1 cellular context compared by ENCODE assay signal in genomic region chr1:148388260-148389026, GRCh38.
TF ChIP-seq lines count a peak whose summit lies in the region.

No MANE protein-coding gene starts in this region.

TF ChIP-seq in HepG2, 621 proteins besides CTCF, POLR2A, EP300 and RAD21 (continued from another document and continues in another):
- TF ChIP-seq HNF4A (CRISPR knock-in tag; IDR thresholded peaks at IDR 0.05) (no peak), RXRB (CRISPR knock-in tag; IDR thresholded peaks at IDR 0.05; ENCODE audit: borderline replicate concordance) (no peak), HNRNPUL1 (IDR thresholded peaks at IDR 0.05; ENCODE audit: low read depth, low read length) (no peak), MBD4 (IDR thresholded peaks at IDR 0.05; ENCODE audit: borderline replicate concordance, low read length) (no peak), U2AF2 (IDR thresholded peaks at IDR 0.05; ENCODE audit: low read depth, low read length) (no peak), HMG20B (CRISPR knock-in tag; conservative IDR thresholded peaks at IDR 0.05) (no peak), DMTF1 (CRISPR knock-in tag; IDR thresholded peaks at IDR 0.05) (no peak), ZNF337 (CRISPR knock-in tag; IDR thresholded peaks at IDR 0.05; ENCODE audit: borderline replicate concordance, low read depth) (no peak), FIP1L1 (IDR thresholded peaks at IDR 0.05; ENCODE audit: borderline replicate concordance, insufficient read depth, low read depth, low read length) (no peak), ELF3 (CRISPR knock-in tag; IDR thresholded peaks at IDR 0.05) (0 out of 2 replicates have a peak, but pooled peaks have one; percentile 13), DNMT1 (CRISPR knock-in tag; IDR thresholded peaks at IDR 0.05) (no peak), AHDC1 (CRISPR knock-in tag; IDR thresholded peaks at IDR 0.05; ENCODE audit: borderline replicate concordance) (peak; percentile 22; the same call in 1 of the 2 replicates), ZNF18 (CRISPR knock-in tag; IDR thresholded peaks at IDR 0.05; ENCODE audit: insufficient replicate concordance) (peak; percentile 38), ZIK1 (CRISPR knock-in tag; IDR thresholded peaks at IDR 0.05; ENCODE audit: borderline replicate concordance, low read depth) (no peak), ZNF816 (CRISPR knock-in tag; IDR thresholded peaks at IDR 0.05; ENCODE audit: borderline replicate concordance) (no peak), NRL (CRISPR knock-in tag; IDR thresholded peaks at IDR 0.05; ENCODE audit: borderline replicate concordance) (no peak; the same call in 1 of the 2 replicates), TBX2 (CRISPR knock-in tag; IDR thresholded peaks at IDR 0.05; ENCODE audit: borderline replicate concordance) (peak; percentile 39; the same call in 1 of the 2 replicates), ZNF644 (CRISPR knock-in tag; IDR thresholded peaks at IDR 0.05; ENCODE audit: low read depth) (no peak), FOXP1 (IDR thresholded peaks at IDR 0.05) (no peak), FOXP1 (CRISPR knock-in tag; IDR thresholded peaks at IDR 0.05) (no peak), RFXAP (CRISPR knock-in tag; IDR thresholded peaks at IDR 0.05; ENCODE audit: borderline replicate concordance) (no peak), XBP1 (CRISPR knock-in tag; IDR thresholded peaks at IDR 0.05) (no peak), ARNTL (CRISPR knock-in tag; IDR thresholded peaks at IDR 0.05) (no peak), ZNF432 (CRISPR knock-in tag; IDR thresholded peaks at IDR 0.05; ENCODE audit: borderline replicate concordance) (no peak), PHF21A (CRISPR knock-in tag; IDR thresholded peaks at IDR 0.05) (peak; percentile 67), PREB (CRISPR knock-in tag; IDR thresholded peaks at IDR 0.05) (no peak), ZNF136 (CRISPR knock-in tag; IDR thresholded peaks at IDR 0.05; ENCODE audit: low read depth) (peak; percentile 63; the same call in 1 of the 2 replicates), ZNF33B (CRISPR knock-in tag; IDR thresholded peaks at IDR 0.05) (no peak), ZBTB1 (CRISPR knock-in tag; IDR thresholded peaks at IDR 0.05; ENCODE audit: borderline replicate concordance) (no peak), ZNF431 (CRISPR knock-in tag; IDR thresholded peaks at IDR 0.05; ENCODE audit: borderline replicate concordance, low read depth) (0 out of 2 replicates have a peak, but pooled peaks have one; percentile 59), ELF4 (CRISPR knock-in tag; IDR thresholded peaks at IDR 0.05; ENCODE audit: borderline replicate concordance) (no peak), ZNF839 (CRISPR knock-in tag; IDR thresholded peaks at IDR 0.05; ENCODE audit: borderline replicate concordance) (no peak), KLF16 (CRISPR knock-in tag; IDR thresholded peaks at IDR 0.05) (peak in 1 of 2 experiments; percentile 51; a peak in 1 of 4 replicates), ZNF549 (CRISPR knock-in tag; IDR thresholded peaks at IDR 0.05) (no peak), PRMT3 (CRISPR knock-in tag; IDR thresholded peaks at IDR 0.05; ENCODE audit: borderline replicate concordance, low read depth) (no peak), NFIB (CRISPR knock-in tag; IDR thresholded peaks at IDR 0.05; ENCODE audit: borderline replicate concordance) (no peak), TRAFD1 (CRISPR knock-in tag; IDR thresholded peaks at IDR 0.05; ENCODE audit: borderline replicate concordance) (no peak), ZNF75D (CRISPR knock-in tag; IDR thresholded peaks at IDR 0.05; ENCODE audit: borderline replicate concordance) (no peak), ZNF7 (CRISPR knock-in tag; IDR thresholded peaks at IDR 0.05) (no peak)
- TF ChIP-seq, protein P1, sequence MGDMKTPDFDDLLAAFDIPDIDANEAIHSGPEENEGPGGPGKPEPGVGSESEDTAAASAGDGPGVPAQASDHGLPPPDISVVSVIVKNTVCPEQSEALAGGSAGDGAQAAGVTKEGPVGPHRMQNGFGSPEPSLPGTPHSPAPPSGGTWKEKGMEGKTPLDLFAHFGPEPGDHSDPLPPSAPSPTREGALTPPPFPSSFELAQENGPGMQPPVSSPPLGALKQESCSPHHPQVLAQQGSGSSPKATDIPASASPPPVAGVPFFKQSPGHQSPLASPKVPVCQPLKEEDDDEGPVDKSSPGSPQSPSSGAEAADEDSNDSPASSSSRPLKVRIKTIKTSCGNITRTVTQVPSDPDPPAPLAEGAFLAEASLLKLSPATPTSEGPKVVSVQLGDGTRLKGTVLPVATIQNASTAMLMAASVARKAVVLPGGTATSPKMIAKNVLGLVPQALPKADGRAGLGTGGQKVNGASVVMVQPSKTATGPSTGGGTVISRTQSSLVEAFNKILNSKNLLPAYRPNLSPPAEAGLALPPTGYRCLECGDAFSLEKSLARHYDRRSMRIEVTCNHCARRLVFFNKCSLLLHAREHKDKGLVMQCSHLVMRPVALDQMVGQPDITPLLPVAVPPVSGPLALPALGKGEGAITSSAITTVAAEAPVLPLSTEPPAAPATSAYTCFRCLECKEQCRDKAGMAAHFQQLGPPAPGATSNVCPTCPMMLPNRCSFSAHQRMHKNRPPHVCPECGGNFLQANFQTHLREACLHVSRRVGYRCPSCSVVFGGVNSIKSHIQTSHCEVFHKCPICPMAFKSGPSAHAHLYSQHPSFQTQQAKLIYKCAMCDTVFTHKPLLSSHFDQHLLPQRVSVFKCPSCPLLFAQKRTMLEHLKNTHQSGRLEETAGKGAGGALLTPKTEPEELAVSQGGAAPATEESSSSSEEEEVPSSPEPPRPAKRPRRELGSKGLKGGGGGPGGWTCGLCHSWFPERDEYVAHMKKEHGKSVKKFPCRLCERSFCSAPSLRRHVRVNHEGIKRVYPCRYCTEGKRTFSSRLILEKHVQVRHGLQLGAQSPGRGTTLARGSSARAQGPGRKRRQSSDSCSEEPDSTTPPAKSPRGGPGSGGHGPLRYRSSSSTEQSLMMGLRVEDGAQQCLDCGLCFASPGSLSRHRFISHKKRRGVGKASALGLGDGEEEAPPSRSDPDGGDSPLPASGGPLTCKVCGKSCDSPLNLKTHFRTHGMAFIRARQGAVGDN (CRISPR knock-in tag; IDR thresholded peaks at IDR 0.05): peak; percentile 93
- TF ChIP-seq, protein P2, sequence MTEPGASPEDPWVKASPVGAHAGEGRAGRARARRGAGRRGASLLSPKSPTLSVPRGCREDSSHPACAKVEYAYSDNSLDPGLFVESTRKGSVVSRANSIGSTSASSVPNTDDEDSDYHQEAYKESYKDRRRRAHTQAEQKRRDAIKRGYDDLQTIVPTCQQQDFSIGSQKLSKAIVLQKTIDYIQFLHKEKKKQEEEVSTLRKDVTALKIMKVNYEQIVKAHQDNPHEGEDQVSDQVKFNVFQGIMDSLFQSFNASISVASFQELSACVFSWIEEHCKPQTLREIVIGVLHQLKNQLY (CRISPR knock-in tag; IDR thresholded peaks at IDR 0.05): no peak
- TF ChIP-seq, protein P3, sequence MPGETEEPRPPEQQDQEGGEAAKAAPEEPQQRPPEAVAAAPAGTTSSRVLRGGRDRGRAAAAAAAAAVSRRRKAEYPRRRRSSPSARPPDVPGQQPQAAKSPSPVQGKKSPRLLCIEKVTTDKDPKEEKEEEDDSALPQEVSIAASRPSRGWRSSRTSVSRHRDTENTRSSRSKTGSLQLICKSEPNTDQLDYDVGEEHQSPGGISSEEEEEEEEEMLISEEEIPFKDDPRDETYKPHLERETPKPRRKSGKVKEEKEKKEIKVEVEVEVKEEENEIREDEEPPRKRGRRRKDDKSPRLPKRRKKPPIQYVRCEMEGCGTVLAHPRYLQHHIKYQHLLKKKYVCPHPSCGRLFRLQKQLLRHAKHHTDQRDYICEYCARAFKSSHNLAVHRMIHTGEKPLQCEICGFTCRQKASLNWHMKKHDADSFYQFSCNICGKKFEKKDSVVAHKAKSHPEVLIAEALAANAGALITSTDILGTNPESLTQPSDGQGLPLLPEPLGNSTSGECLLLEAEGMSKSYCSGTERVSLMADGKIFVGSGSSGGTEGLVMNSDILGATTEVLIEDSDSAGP (CRISPR knock-in tag; IDR thresholded peaks at IDR 0.05; ENCODE audit: borderline replicate concordance): peak; percentile 59; the same call in 1 of the 2 replicates
- TF ChIP-seq, protein P4, sequence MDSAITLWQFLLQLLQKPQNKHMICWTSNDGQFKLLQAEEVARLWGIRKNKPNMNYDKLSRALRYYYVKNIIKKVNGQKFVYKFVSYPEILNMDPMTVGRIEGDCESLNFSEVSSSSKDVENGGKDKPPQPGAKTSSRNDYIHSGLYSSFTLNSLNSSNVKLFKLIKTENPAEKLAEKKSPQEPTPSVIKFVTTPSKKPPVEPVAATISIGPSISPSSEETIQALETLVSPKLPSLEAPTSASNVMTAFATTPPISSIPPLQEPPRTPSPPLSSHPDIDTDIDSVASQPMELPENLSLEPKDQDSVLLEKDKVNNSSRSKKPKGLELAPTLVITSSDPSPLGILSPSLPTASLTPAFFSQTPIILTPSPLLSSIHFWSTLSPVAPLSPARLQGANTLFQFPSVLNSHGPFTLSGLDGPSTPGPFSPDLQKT (CRISPR knock-in tag; IDR thresholded peaks at IDR 0.05; ENCODE audit: borderline replicate concordance): no peak
